Comparison of ENCODE assay signal across 22 cellular contexts in the genomic region with DNA sequence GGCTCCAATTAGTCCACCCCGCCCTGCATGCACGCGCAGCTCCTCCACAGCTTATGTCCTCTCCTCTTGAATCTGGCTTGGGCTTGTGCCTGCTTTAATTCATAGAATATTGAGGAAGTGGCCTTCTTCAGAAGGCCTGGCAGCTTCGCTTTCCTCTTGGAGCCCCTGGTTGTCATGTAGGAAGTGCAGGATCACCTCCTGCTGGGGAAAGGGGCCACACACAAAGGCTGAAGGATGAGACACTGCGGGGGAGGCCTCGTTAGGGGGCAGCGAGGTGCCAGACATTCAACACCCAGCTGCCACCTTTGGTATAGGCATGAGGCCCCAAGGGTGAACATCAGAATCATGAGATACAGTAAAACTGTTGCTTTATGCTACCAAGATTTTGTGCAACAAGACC. TPM values are rescaled to one million over a fixed set of nuclear protein-coding genes. Genes with fewer than 3 reads are reported as not detected.
A peak's percentile ranks its signal among the peaks of the same experiment; 100 is the strongest.
DNase-seq lines count a peak whose midpoint lies in the region; ATAC-seq, FAIRE-seq and TF ChIP-seq lines count a peak whose summit lies in the region.
"Had no signal": no experiment of that assay in that cellular context is flagged by ENCODE, and none has a peak within 500 bp of the region (broad histone marks: within the 10 kb centered on the region; RNA-seq: fewer than 3 reads in every experiment).

No MANE protein-coding gene starts in this region.

- no peaks in the 10 kb centered on the region; a peak in 1 of 5 replicates for H3K27me3 ChIP-seq in HepG2 (ENCODE audit: control insufficient read depth in 1 of 2, insufficient read depth in 2 of 2, low read length in 2 of 2)
- no peaks in the 10 kb centered on the region for H3K27me3 ChIP-seq in body of pancreas

- H2AFZ ChIP-seq in HepG2 (ENCODE audit: low read length): no peak overlapping the region
- H2AFZ ChIP-seq: parathyroid adenoma had no signal

- peaks cover 13% of the 10 kb centered on the region for H4K20me1 ChIP-seq in HepG2 (ENCODE audit: insufficient read depth, low read length)

- no TSS peak for BruUV-seq in HepG2 (replicated peaks; lab: Mats Ljungman, UMichigan)

- TF ChIP-seq EP300 in HepG2 (IDR thresholded peaks at IDR 0.05; ENCODE audit: low read depth in 2 of 2, low read length in 2 of 2): no peak
- TF ChIP-seq EP300 in HepG2 (CRISPR knock-in tag; IDR thresholded peaks at IDR 0.05; ENCODE audit: borderline replicate concordance): no peak

- no peak for TF ChIP-seq POLR2A in HepG2 (IDR thresholded peaks at IDR 0.05; ENCODE audit: insufficient read depth in 1 of 2, low read depth in 2 of 2, low read length in 2 of 2)
- TF ChIP-seq POLR2A in body of pancreas (IDR thresholded peaks at IDR 0.05): no peak

- peaks cover 1 to 5% of the 10 kb centered on the region in 2 experiments; a peak in 1 of 5 replicates for H3K36me3 ChIP-seq in HepG2 (replicated peaks in 1 of 2; ENCODE audit: control insufficient read depth in 1 of 2, insufficient read depth in 2 of 2, low read length in 2 of 2)
- no peaks in the 10 kb centered on the region for H3K36me3 ChIP-seq in body of pancreas (replicated peaks in 1 of 2; ENCODE audit: insufficient read depth in 1 of 2, low read depth in 2 of 2)

- no peak overlapping the region for H3K9ac ChIP-seq in HepG2 (ENCODE audit: insufficient read depth, low read depth, low read length)
- H3K9ac ChIP-seq: parathyroid adenoma had no signal

- intact Hi-C loops in HepG2 (cut with micrococcal nuclease; ENCODE audit: unreplicated experiment) (no loop called here), body of pancreas (cut with DNase I) (no loop called here)

- in situ Hi-C loops in KBM-7 (cut with MboI; ENCODE audit: low pct_unique_long_range_greater_than_20kb, low sequenced_read_pairs) (no loop called here), HepG2 (cut with HindIII; ENCODE audit: extremely low pct_ligation_motif_present, low pct_unique_long_range_greater_than_20kb) (no loop called here)

- H3K4me1 ChIP-seq in HepG2 (ENCODE audit: insufficient read depth, low read length) (peaks cover 24% of the 10 kb centered on the region), body of pancreas (peaks cover 23% of the 10 kb centered on the region)

- FAIRE-seq in D721Med (lab: Jason Lieb, UNC): no peak
- FAIRE-seq in HepG2 (lab: Jason Lieb, UNC): no peak
- FAIRE-seq: urothelium cell line had no signal

- CTCF ChIA-PET in HepG2 (lab: Yijun Ruan, JAX; ENCODE audit: low intra/inter-chr PET ratio, low total read pairs): no interaction called here

- no peak overlapping the region for H3K4me2 ChIP-seq in HepG2 (ENCODE audit: low read depth, low read length)

- no peak overlapping the region for H3K4me3 ChIP-seq in HepG2 (replicated peaks in 1 of 3; ENCODE audit: insufficient read depth in 1 of 3, low read depth in 2 of 3, low read length in 3 of 3)
- no peak overlapping the region for H3K4me3 ChIP-seq in body of pancreas
- H3K4me3 ChIP-seq: lower lobe of right lung had no signal

- H3K9me3 ChIP-seq in HepG2 (ENCODE audit: low read length) (no peaks in the 10 kb centered on the region), body of pancreas (no peaks in the 10 kb centered on the region)
- H3K9me3 ChIP-seq: lower lobe of right lung had no signal

- 64% methylated on average over 7 of the region's 7 CpGs for WGBS in HepG2 (ENCODE audit: low lambda C conversion rate)
- WGBS in body of pancreas, 2 donors: 83 to 84% methylated on average over 7 of the region's 7 CpGs

- H3K27ac ChIP-seq in HepG2 (ENCODE audit: extremely low read length, insufficient read depth, low read length): no peak overlapping the region
- no peak overlapping the region for H3K27ac ChIP-seq in body of pancreas
- H3K27ac ChIP-seq: lower lobe of right lung, parathyroid adenoma had no signal

- no peak for ATAC-seq in HepG2
- ATAC-seq in GM21515 (IDR thresholded peaks at IDR 0.05; ENCODE audit: unreplicated experiment): no peak
- ATAC-seq in GM18502 (IDR thresholded peaks at IDR 0.05; ENCODE audit: poor library complexity, unreplicated experiment): no peak
- ATAC-seq in body of pancreas: no peak
- ATAC-seq: lower lobe of right lung, SK-N-SH treated with all-trans-retinoic acid at 6 μM for 48 hours had no signal

- DNase-seq in D721Med (ENCODE audit: insufficient read length, low spot score): no peak
- peak; percentile 83 for DNase-seq in KBM-7
- DNase-seq in UCSD-AML1 (lab: John Stamatoyannopoulos, UW; ENCODE audit: unreplicated experiment): peak; percentile 35
- DNase-seq in HepG2 (ENCODE audit: low spot score): no peak
- no peak for DNase-seq in body of pancreas
- DNase-seq: activated CD4-positive, alpha-beta T cell treated with anti-CD3 and anti-CD28 coated beads for 48 hours; activated CD8-positive, alpha-beta memory T cell treated with anti-CD3 and anti-CD28 coated beads, Interleukin-2, amount 50 U/mL, for 48 hours; activated gamma-delta T cell; Caco-2; caudate nucleus; effector memory CD4-positive, alpha-beta T cell; lower lobe of right lung; MM.1S; NCI-H2029 treated with DMSO at 0.1 percent for 48 hours; NCI-H510A treated with DMSO at 0.1 percent for 48 hours; OCI-M1; T1000 had no signal

- POLR2A ChIA-PET in HepG2 (lab: Yijun Ruan, JAX): no interaction called here

- no peak for TF ChIP-seq RAD21 in HepG2 (CRISPR knock-in tag; IDR thresholded peaks at IDR 0.05)

- TF ChIP-seq CTCF in D721Med (IDR thresholded peaks at IDR 0.05; ENCODE audit: insufficient read depth, missing control alignments): peak; percentile 20
- TF ChIP-seq CTCF in HepG2 (CRISPR knock-in tag; IDR thresholded peaks at IDR 0.05): peak; percentile 40
- TF ChIP-seq CTCF in body of pancreas (IDR thresholded peaks at IDR 0.05): no peak

- peaks cover 19% of the 10 kb centered on the region for H3K79me2 ChIP-seq in HepG2 (ENCODE audit: insufficient read depth, low read length)

TF ChIP-seq in HepG2, 621 proteins besides CTCF, POLR2A, EP300 and RAD21:
- TF ChIP-seq STAG1 (CRISPR knock-in tag; IDR thresholded peaks at IDR 0.05) (peak; percentile 26; the same call in 1 of the 2 replicates), CSRNP1 (CRISPR knock-in tag; IDR thresholded peaks at IDR 0.05) (no peak)

RNA-seq across cellular contexts. Expression of gene CNOT6, which starts 2.7 kb away (rescaled TPM):
- total RNA-seq in HepG2 (2016; rRNA removed; fragmentation: Illumina TruSeq; extraction: Trizol): 8.8 and 20.9 TPM in 2 replicates
- total RNA-seq in HepG2 (2016; cell fraction: cytosol; rRNA removed; fragmentation: Illumina TruSeq; extraction: Trizol; ENCODE audit: low read depth): 4.0 and 5.8 TPM in 2 replicates
- total RNA-seq in HepG2 (2016; cell fraction: insoluble cytoplasmic fraction; rRNA removed; fragmentation: Illumina TruSeq; extraction: Trizol): 8.8 and 21.7 TPM in 2 replicates
- 12.3 and 13.7 TPM in 2 replicates for total RNA-seq in HepG2 (2016; cell fraction: membrane; rRNA removed; fragmentation: Illumina TruSeq; extraction: Trizol)
- total RNA-seq in HepG2 (2016; cell fraction: nucleus; rRNA removed; fragmentation: Illumina TruSeq; extraction: Trizol): 13.5 and 15.2 TPM in 2 replicates
- 8.2 and 9.1 TPM in 2 replicates for polyA plus RNA-seq in HepG2 (2011; rRNA removed)
- 4.1 and 6.7 TPM in 2 replicates for polyA plus RNA-seq in HepG2 (2011; cell fraction: cytosol; rRNA removed)
- 4.3 and 5.9 TPM in 2 replicates for polyA plus RNA-seq in HepG2 (2011; cell fraction: nucleus; rRNA removed)
- 9.5 and 13.5 TPM in 2 replicates for polyA plus RNA-seq in HepG2 (2012)
- 1.5 and 2.1 TPM in 2 replicates for polyA plus RNA-seq in HepG2 (2016; cell fraction: cytosol; fragmentation: Illumina TruSeq; extraction: Trizol; ENCODE audit: low read depth)
- polyA plus RNA-seq in HepG2 (2016; cell fraction: insoluble cytoplasmic fraction; fragmentation: Illumina TruSeq; extraction: Trizol; ENCODE audit: low read depth): 22.1 and 25.0 TPM in 2 replicates
- 8.3 and 8.5 TPM in 2 replicates for polyA plus RNA-seq in HepG2 (2016; cell fraction: membrane; fragmentation: Illumina TruSeq; extraction: Trizol; ENCODE audit: low read depth)
- polyA plus RNA-seq in HepG2 (2016; cell fraction: nucleus; fragmentation: Illumina TruSeq; extraction: Trizol; ENCODE audit: insufficient read depth, low read depth): 17.3 and 18.4 TPM in 2 replicates
- 7.4 and 18.7 TPM in 2 replicates for polyA minus RNA-seq in HepG2 (2011; rRNA and poly(A)+ RNA removed; ENCODE audit: low replicate concordance)
- 8.8 and 11.2 TPM in 2 replicates for polyA minus RNA-seq in HepG2 (2011; cell fraction: cytosol; rRNA and poly(A)+ RNA removed)
- 13.7 and 17.5 TPM in 2 replicates for polyA minus RNA-seq in HepG2 (2011; cell fraction: nucleus; rRNA and poly(A)+ RNA removed)
- 1 to 10 TPM; 4.0 to 7.5 TPM for total RNA-seq in body of pancreas

Comparison
In these comparisons a context has a peak if more than half of its experiments do, and no peak if none do; other contexts are left out.
1. DNase-seq: peak in KBM-7 (single experiment) and UCSD-AML1 (single experiment); none in D721Med (single experiment), HepG2 (single experiment) and body of pancreas (0 of 4).
2. CTCF ChIP-seq: peak in D721Med (single experiment) and HepG2 (single experiment); none in body of pancreas (0 of 7).